21 cellular contexts compared by ENCODE assay signal in the genomic region with DNA sequence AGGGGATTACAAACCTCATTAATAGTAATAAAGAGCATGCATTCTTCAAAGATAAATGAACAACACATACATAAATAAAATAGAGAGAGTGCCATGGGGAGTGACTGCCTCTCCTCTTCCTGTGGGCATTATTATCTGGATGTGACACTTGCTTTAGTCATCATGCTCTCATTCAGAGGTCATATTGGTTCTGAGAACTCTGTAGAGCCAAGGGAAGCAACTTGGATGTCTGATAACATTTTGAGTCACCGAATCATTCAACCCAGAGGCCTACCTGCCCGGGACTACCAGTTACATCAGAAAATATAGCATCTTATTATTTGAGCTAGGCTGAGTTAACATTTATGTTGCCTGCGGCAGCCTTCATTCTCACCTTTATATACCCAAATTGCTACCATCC.
DNase-seq lines count a peak whose midpoint lies in the region; ATAC-seq, FAIRE-seq and TF ChIP-seq lines count a peak whose summit lies in the region.
"Had no signal": no experiment of that assay in that cellular context is flagged by ENCODE, and none has a peak within 500 bp of the region (broad histone marks: within the 10 kb centered on the region; RNA-seq: fewer than 3 reads in every experiment).

No MANE protein-coding gene starts in this region.

- 0% methylated on average over 3 of the region's 3 CpGs for WGBS in K562 (ENCODE audit: insufficient coverage, low coverage, missing lambda C conversion rate)
- 61% methylated on average over 3 of the region's 3 CpGs for WGBS in mesenchymal stem cell

- H4K20me1 ChIP-seq in K562 (replicated peaks; ENCODE audit: control insufficient read depth, insufficient read depth, low read length) (no peaks in the 10 kb centered on the region), osteoblast (ENCODE audit: insufficient read depth, low read length) (no peaks in the 10 kb centered on the region)

- H3K9me3 ChIP-seq in K562 (replicated peaks; ENCODE audit: control insufficient read depth, insufficient read depth, low read depth, low read length) (no peaks in the 10 kb centered on the region), mesenchymal stem cell (ENCODE audit: control insufficient read depth, low read length) (no peaks in the 10 kb centered on the region), osteoblast (ENCODE audit: low read depth, low read length) (no peaks in the 10 kb centered on the region)
- H3K9me3 ChIP-seq: testis had no signal

- no peak overlapping the region for H2BK15ac ChIP-seq in mesenchymal stem cell (ENCODE audit: low read depth, poor library complexity, severe bottlenecking)

- DNase-seq in EL, result peak; percentile 55
- DNase-seq in RCC 7860 (ENCODE audit: low spot score), result peak; percentile 50
- DNase-seq in K562 (ENCODE audit: extremely low read depth in 1 of 4, low spot score in 3 of 4), result peak in 2 of 4 experiments; percentile 12 to 39
- DNase-seq in mesenchymal stem cell, result peak; percentile 5
- no peak for DNase-seq in osteoblast (ENCODE audit: insufficient read length, low spot score, missing footprints)
- DNase-seq: activated gamma-delta T cell; CD4-positive, alpha-beta T cell; dermis blood vessel endothelial cell; DMS79; mesendoderm; naive thymus-derived CD4-positive, alpha-beta T cell; NCI-H1436 treated with DMSO at 0.1 percent for 48 hours; NCI-H526; right cardiac atrium; SIG-M5; testis had no signal

- no peak overlapping the region for H4K91ac ChIP-seq in mesenchymal stem cell (ENCODE audit: low read length)

- TF ChIP-seq POLR2A in K562 (conservative IDR thresholded peaks at IDR 0.05), result no peak

- no peak for FAIRE-seq in RCC 7860 (lab: Jason Lieb, UNC)
- FAIRE-seq in K562 (lab: Jason Lieb, UNC), result peak; percentile 29
- FAIRE-seq: HepG2 had no signal

- in situ Hi-C loops in K562 (cut with MboI), result no loop called here

- peak overlapping the region; percentile 46; the same call in 1 of the 3 replicates for H3K27ac ChIP-seq in K562 (ENCODE audit: extremely low read depth, low read depth, low read length)
- no peak overlapping the region for H3K27ac ChIP-seq in mesenchymal stem cell (ENCODE audit: low read length, poor library complexity, severe bottlenecking)
- no peak overlapping the region for H3K27ac ChIP-seq in osteoblast (ENCODE audit: low read depth, low read length)
- H3K27ac ChIP-seq: cardiac muscle cell, gastroesophageal sphincter, testis had no signal

- TF ChIP-seq EP300 in K562 (IDR thresholded peaks at IDR 0.05; ENCODE audit: low read length), result peak; percentile 53; the same call in 1 of the 2 replicates

- H3K4me2 ChIP-seq in K562 (ENCODE audit: insufficient read depth, low read length) (no peak overlapping the region), mesenchymal stem cell (ENCODE audit: low read length, poor library complexity, severe bottlenecking) (no peak overlapping the region), osteoblast (ENCODE audit: insufficient read depth, low read length) (no peak overlapping the region)

- H3K27me3 ChIP-seq in K562 (ENCODE audit: control insufficient read depth in 2 of 2, insufficient read depth in 2 of 2, low read length in 2 of 2), result no peaks in the 10 kb centered on the region
- H3K27me3 ChIP-seq in mesenchymal stem cell (ENCODE audit: control insufficient read depth in 1 of 2, insufficient read depth in 1 of 2, low read length in 2 of 2), result no peaks in the 10 kb centered on the region
- H3K27me3 ChIP-seq in osteoblast (ENCODE audit: insufficient read depth, low read length), result no peaks in the 10 kb centered on the region
- H3K27me3 ChIP-seq: cardiac muscle cell, gastroesophageal sphincter, testis had no signal

- H3K18ac ChIP-seq in mesenchymal stem cell (ENCODE audit: low read depth in 1 of 2, low read length in 2 of 2), result no peak overlapping the region

- intact Hi-C loops in K562 (cut with micrococcal nuclease), result no loop called here

- POLR2A ChIA-PET in K562 (lab: Yijun Ruan, JAX), result no interaction called here

- H3K9ac ChIP-seq in K562 (ENCODE audit: insufficient read depth in 1 of 2, low read depth in 2 of 2, low read length in 2 of 2) (no peak overlapping the region), mesenchymal stem cell (ENCODE audit: low read length) (no peak overlapping the region)

- TF ChIP-seq RAD21 in K562 (CRISPR knock-in tag; conservative IDR thresholded peaks at IDR 0.05 in 1 of 2, IDR thresholded peaks at IDR 0.05 in 1 of 2), result no peak

- CTCF ChIA-PET in K562 (lab: Yijun Ruan, JAX; ENCODE audit: low intra/inter-chr PET ratio), result no interaction called here

- H3K79me2 ChIP-seq in K562 (ENCODE audit: control insufficient read depth, insufficient read depth, low read length) (no peaks in the 10 kb centered on the region), osteoblast (ENCODE audit: insufficient read depth, low read length) (no peaks in the 10 kb centered on the region)

- H3K4me3 ChIP-seq in K562 (no peak overlapping the region), mesenchymal stem cell (ENCODE audit: insufficient read depth in 1 of 2, low read depth in 1 of 2, low read length in 2 of 2) (no peak overlapping the region), osteoblast (ENCODE audit: insufficient read depth, low read length) (no peak overlapping the region)
- H3K4me3 ChIP-seq: cardiac muscle cell, gastroesophageal sphincter, testis had no signal

- H2AK5ac ChIP-seq in mesenchymal stem cell (ENCODE audit: low read length, severe bottlenecking), result no peak overlapping the region

- H4K8ac ChIP-seq in mesenchymal stem cell (ENCODE audit: low read length), result no peak overlapping the region

- ATAC-seq in K562 (peak; percentile 49), GM19395 (IDR thresholded peaks at IDR 0.05; ENCODE audit: unreplicated experiment) (no peak), HG03135 (IDR thresholded peaks at IDR 0.05; ENCODE audit: unreplicated experiment) (no peak)
- ATAC-seq: gastroesophageal sphincter; HepG2; naive thymus-derived CD4-positive, alpha-beta T cell; right cardiac atrium had no signal

- no peaks in the 10 kb centered on the region for H3K9me1 ChIP-seq in K562 (ENCODE audit: control insufficient read depth, insufficient read depth, low read length)

- no peaks in the 10 kb centered on the region; a peak in 2 of 5 replicates for H3K4me1 ChIP-seq in K562 (replicated peaks in 1 of 2; ENCODE audit: control insufficient read depth in 2 of 2, insufficient read depth in 2 of 2, low read length in 2 of 2)
- H3K4me1 ChIP-seq in mesenchymal stem cell (ENCODE audit: control insufficient read depth, insufficient read depth, low read depth, low read length), result no peaks in the 10 kb centered on the region
- no peaks in the 10 kb centered on the region for H3K4me1 ChIP-seq in osteoblast (ENCODE audit: insufficient read depth, low read length)
- H3K4me1 ChIP-seq: gastroesophageal sphincter, testis had no signal

- H2BK120ac ChIP-seq in mesenchymal stem cell (ENCODE audit: low read depth, low read length), result no peak overlapping the region

- H2BK5ac ChIP-seq in mesenchymal stem cell (ENCODE audit: low read depth, low read length, poor library complexity, severe bottlenecking), result no peak overlapping the region

- no peak overlapping the region for H2AFZ ChIP-seq in K562 (ENCODE audit: low read depth, low read length)
- no peak overlapping the region for H2AFZ ChIP-seq in mesenchymal stem cell (ENCODE audit: low read depth, low read length)
- H2AFZ ChIP-seq in osteoblast (ENCODE audit: low read length), result no peak overlapping the region

- no peak overlapping the region for H2BK12ac ChIP-seq in mesenchymal stem cell (ENCODE audit: low read length in 2 of 2)

- no peak overlapping the region for H3K23ac ChIP-seq in mesenchymal stem cell (ENCODE audit: low read length in 2 of 2)

- no peak overlapping the region for H3K4ac ChIP-seq in mesenchymal stem cell (ENCODE audit: low read depth in 1 of 2, low read length in 2 of 2)

- BruUV-seq in K562 (replicated peaks; lab: Mats Ljungman, UMichigan), result no TSS peak

- H3K36me3 ChIP-seq in K562 (ENCODE audit: control insufficient read depth, insufficient read depth, low read length) (no peaks in the 10 kb centered on the region), mesenchymal stem cell (ENCODE audit: control insufficient read depth in 1 of 2, insufficient read depth in 2 of 2, low read depth in 1 of 2, low read length in 2 of 2) (no peaks in the 10 kb centered on the region), osteoblast (ENCODE audit: insufficient read depth, low read length) (no peaks in the 10 kb centered on the region)
- H3K36me3 ChIP-seq: cardiac muscle cell, gastroesophageal sphincter had no signal

- TF ChIP-seq CTCF in K562 (IDR thresholded peaks at IDR 0.05 in 2 of 3, conservative IDR thresholded peaks at IDR 0.05 in 1 of 3; ENCODE audit: insufficient read depth in 2 of 3, low read depth in 1 of 3, low read length in 3 of 3) (no peak), osteoblast (IDR thresholded peaks at IDR 0.05; ENCODE audit: extremely low read depth, low read depth, low read length) (no peak)

- no peaks in the 10 kb centered on the region for H3K79me1 ChIP-seq in mesenchymal stem cell (replicated peaks; ENCODE audit: low read length, poor library complexity, severe bottlenecking)

- no peak overlapping the region for H3K14ac ChIP-seq in mesenchymal stem cell (ENCODE audit: low read length in 2 of 2)

TF ChIP-seq in K562, 482 proteins besides CTCF, POLR2A, EP300 and RAD21 (continues in another document):
- TF ChIP-seq FIP1L1 (IDR thresholded peaks at IDR 0.05; ENCODE audit: low read depth, low read length, poor library complexity, severe bottlenecking) (no peak), SMARCA4 (IDR thresholded peaks at IDR 0.05) (peak; percentile 52; the same call in 1 of the 2 replicates), ARID1B (IDR thresholded peaks at IDR 0.05) (peak; percentile 66), PYGO2 (tag; IDR thresholded peaks at IDR 0.05) (no peak), NR2C2 (CRISPR knock-in tag; IDR thresholded peaks at IDR 0.05) (no peak), NR2C2 (tag; IDR thresholded peaks at IDR 0.05) (0 out of 2 replicates have a peak, but pooled peaks have one; percentile 29), FOSL1 (tag; conservative IDR thresholded peaks at IDR 0.05) (peak; percentile 98), TRIM24 (IDR thresholded peaks at IDR 0.05) (0 out of 4 replicates have a peak, but pooled peaks of 1 of the 2 experiments have one; percentile 13), JUND (IDR thresholded peaks at IDR 0.05; ENCODE audit: borderline replicate concordance, low read depth, low read length) (peak; percentile 65; the same call in 1 of the 2 replicates), JUND (tag; IDR thresholded peaks at IDR 0.05; ENCODE audit: borderline replicate concordance, low read depth, low read length) (peak; percentile 60; the same call in 1 of the 3 replicates), ZNF589 (CRISPR knock-in tag; IDR thresholded peaks at IDR 0.05; ENCODE audit: low read depth) (peak; percentile 46; the same call in 1 of the 2 replicates)
